34 cellular contexts compared by ENCODE assay signal in the genomic region with DNA sequence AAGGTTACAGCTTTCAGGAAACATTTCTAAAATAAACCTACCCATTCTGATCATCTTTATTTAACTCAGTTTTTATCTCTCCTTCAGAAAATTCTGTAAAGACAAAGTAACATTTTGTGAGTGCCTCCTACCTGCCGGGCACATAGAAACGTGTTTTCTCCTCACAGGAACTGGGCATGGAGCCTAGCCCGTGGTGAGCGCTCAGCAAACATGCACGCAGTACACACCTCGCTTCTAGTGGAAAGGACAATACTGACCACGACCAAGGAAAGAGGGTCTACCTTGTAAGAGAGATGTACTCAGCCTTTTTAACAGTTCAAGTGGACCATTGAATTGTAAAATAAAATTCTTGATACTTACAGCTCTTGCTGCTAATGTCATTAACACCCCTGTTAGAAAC.
"Had no signal": no experiment of that assay in that cellular context is flagged by ENCODE, and none has a peak within 500 bp of the region (broad histone marks: within the 10 kb centered on the region; RNA-seq: fewer than 3 reads in every experiment).

No MANE protein-coding gene starts in this region.

- H3K4me2 ChIP-seq: PC-9 had no signal

- H2AFZ ChIP-seq: PC-9 had no signal

- H3K4me3 ChIP-seq: K562, PC-9 had no signal

- H3K27me3 Mint-ChIP-seq: activated B cell treated with CpG ODN at 0.5 μM for 24 hours; activated CD4-positive, alpha-beta memory T cell treated with anti-CD3 and anti-CD28 coated beads for 36 hours; activated naive CD4-positive, alpha-beta T cell treated with anti-CD3 and anti-CD28 coated beads, Interleukin-2, amount 10 ng/mL, durations not matched to agents 7 days and 5 days; activated naive CD8-positive, alpha-beta T cell; activated naive CD8-positive, alpha-beta T cell treated with anti-CD3 and anti-CD28 coated beads, Interleukin-2, amount 50 U/mL, for 24 hours; brain had no signal

- FAIRE-seq: bronchial epithelial cell, K562, RCC 7860 had no signal

- ATAC-seq: activated naive CD8-positive, alpha-beta T cell treated with anti-CD3 and anti-CD28 coated beads, Interleukin-2, amount 50 U/mL, for 24 hours; activated T-cell treated with anti-CD3 and anti-CD28 coated beads, Interleukin-2, amount 50 U/mL, for 4 hours; K562; Right ventricle myocardium inferior had no signal

- H3K27ac ChIP-seq: PC-9, RWPE1, VCaP had no signal

- H3K36me3 Mint-ChIP-seq: activated CD4-positive, alpha-beta memory T cell treated with anti-CD3 and anti-CD28 coated beads for 36 hours; activated naive CD4-positive, alpha-beta T cell treated with anti-CD3 and anti-CD28 coated beads, Interleukin-2, amount 10 ng/mL, durations not matched to agents 7 days and 5 days had no signal

- H3K9me3 Mint-ChIP-seq: activated B cell treated with CpG ODN at 0.5 μM for 24 hours; activated CD4-positive, alpha-beta memory T cell treated with anti-CD3 and anti-CD28 coated beads for 36 hours; activated naive CD4-positive, alpha-beta T cell treated with anti-CD3 and anti-CD28 coated beads, Interleukin-2, amount 10 ng/mL, durations not matched to agents 7 days and 5 days; activated naive CD8-positive, alpha-beta T cell treated with anti-CD3 and anti-CD28 coated beads, Interleukin-2, amount 50 U/mL, for 24 hours; activated T-cell treated with anti-CD3 and anti-CD28 coated beads, Interleukin-2, amount 50 U/mL, for 4 hours; activated T-helper 1 cell treated with anti-CD3 and anti-CD28 coated beads, Interleukin-12 subunit alpha, Interleukin-12 subunit beta, Interleukin-2, Interleukin-4 antibody, amounts not matched to agents 30 ng/mL and 10 ng/mL and 1 ng/mL, durations not matched to agents 14 hours and 24 hours and 36 hours; brain had no signal

- H3K4me3 Mint-ChIP-seq: activated B cell treated with CpG ODN at 0.5 μM for 24 hours; activated CD4-positive, alpha-beta memory T cell treated with anti-CD3 and anti-CD28 coated beads for 36 hours; activated naive CD4-positive, alpha-beta T cell treated with anti-CD3 and anti-CD28 coated beads, Interleukin-2, amount 10 ng/mL, durations not matched to agents 7 days and 5 days; activated naive CD8-positive, alpha-beta T cell; activated naive CD8-positive, alpha-beta T cell treated with anti-CD3 and anti-CD28 coated beads, Interleukin-2, amount 50 U/mL, for 24 hours; activated T-cell treated with anti-CD3 and anti-CD28 coated beads, Interleukin-2, amount 50 U/mL, for 4 hours; activated T-helper 1 cell treated with anti-CD3 and anti-CD28 coated beads, Interleukin-12 subunit alpha, Interleukin-12 subunit beta, Interleukin-2, Interleukin-4 antibody, amounts not matched to agents 30 ng/mL and 10 ng/mL and 1 ng/mL, durations not matched to agents 14 hours and 24 hours and 36 hours; brain had no signal

- H3K4me1 Mint-ChIP-seq: activated B cell treated with CpG ODN at 0.5 μM for 24 hours; activated naive CD4-positive, alpha-beta T cell treated with anti-CD3 and anti-CD28 coated beads, Interleukin-2, amount 10 ng/mL, durations not matched to agents 7 days and 5 days; activated naive CD8-positive, alpha-beta T cell treated with anti-CD3 and anti-CD28 coated beads, Interleukin-2, amount 50 U/mL, for 24 hours had no signal

- H3K27ac Mint-ChIP-seq: activated B cell treated with CpG ODN at 0.5 μM for 24 hours; activated CD4-positive, alpha-beta memory T cell treated with anti-CD3 and anti-CD28 coated beads for 36 hours; activated naive CD4-positive, alpha-beta T cell treated with anti-CD3 and anti-CD28 coated beads, Interleukin-2, amount 10 ng/mL, durations not matched to agents 7 days and 5 days; activated naive CD8-positive, alpha-beta T cell; activated naive CD8-positive, alpha-beta T cell treated with anti-CD3 and anti-CD28 coated beads, Interleukin-2, amount 50 U/mL, for 24 hours; activated T-helper 1 cell treated with anti-CD3 and anti-CD28 coated beads, Interleukin-12 subunit alpha, Interleukin-12 subunit beta, Interleukin-2, Interleukin-4 antibody, amounts not matched to agents 30 ng/mL and 10 ng/mL and 1 ng/mL, durations not matched to agents 14 hours and 24 hours and 36 hours; brain had no signal

- DNase-seq: activated B cell treated with CpG ODN at 0.5 μM for 24 hours; activated CD4-positive, alpha-beta memory T cell treated with anti-CD3 and anti-CD28 coated beads for 36 hours; activated CD4-positive, alpha-beta T cell treated with anti-CD3 and anti-CD28 coated beads for 4 hours; activated CD4-positive, alpha-beta T cell treated with anti-CD3 and anti-CD28 coated beads, Interleukin-2, amount 50 U/mL, for 1 hour; activated CD4-positive, CD25-positive, alpha-beta regulatory T cell treated with anti-CD3 and anti-CD28 coated beads, Interleukin-2, amount 50 U/mL, for 72 hours; activated CD8-positive, alpha-beta memory T cell treated with anti-CD3 and anti-CD28 coated beads, Interleukin-2, amount 50 U/mL, for 4 hours; activated gamma-delta T cell treated with Interleukin-2 at 50 U/mL for 16 hours; activated naive CD4-positive, alpha-beta T cell treated with anti-CD3 and anti-CD28 coated beads, Interleukin-2, amount 10 ng/mL, durations not matched to agents 7 days and 5 days; activated naive CD8-positive, alpha-beta T cell treated with anti-CD3 and anti-CD28 coated beads, Interleukin-2, amount 50 U/mL, for 24 hours; activated T-cell treated with anti-CD3 and anti-CD28 coated beads for 4 hours; activated T-cell treated with anti-CD3 and anti-CD28 coated beads, Interleukin-2, amount 50 U/mL, for 4 hours; anterior cingulate cortex; caudate nucleus; MV-4-11; NCI-H1092; NCI-H146; NCI-H187; NCI-H2081 treated with DMSO at 0.1 percent for 48 hours; NCI-H345; NCI-H524 treated with DMSO at 0.1 percent for 48 hours; PC-9; SW 1271; T-helper 1 cell; T-helper 2 cell; T-helper 9 cell had no signal
